ENCODE assay signal across 13 cellular contexts in the genomic region with DNA sequence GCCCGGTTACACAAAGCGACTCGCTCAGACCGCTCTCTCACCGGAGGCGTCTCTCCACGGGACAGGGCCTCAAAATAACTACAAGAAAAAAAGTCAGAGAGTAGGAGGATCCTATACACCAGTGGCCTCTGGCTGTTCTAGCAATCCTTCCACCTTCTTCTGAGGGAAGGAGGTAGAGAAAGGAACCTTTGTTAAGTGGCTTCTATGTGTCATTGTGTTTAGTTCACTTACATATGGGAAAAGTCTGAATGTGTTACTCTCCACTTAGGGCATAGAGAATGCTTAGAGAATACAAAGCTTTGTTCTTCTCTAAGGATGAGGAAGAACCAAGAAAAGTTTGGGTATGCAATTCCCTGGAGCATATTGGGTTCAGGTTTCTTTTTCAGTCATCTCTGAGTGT. TPM values are rescaled to one million over a fixed set of nuclear protein-coding genes. Genes with fewer than 3 reads are reported as not detected.
DNase-seq lines count a peak whose midpoint lies in the region; ATAC-seq, FAIRE-seq and TF ChIP-seq lines count a peak whose summit lies in the region.
"Not testable (repeated sequence)": the region's sequence is repeated elsewhere in the genome, so short reads cannot be mapped to it uniquely, and the experiment has no call there.
"Had no signal": no experiment of that assay in that cellular context is flagged by ENCODE, and none has a peak within 500 bp of the region (broad histone marks: within the 10 kb centered on the region; RNA-seq: fewer than 3 reads in every experiment).

No MANE protein-coding gene starts in this region.

- H4K8ac ChIP-seq in IMR-90 (ENCODE audit: low read depth in 2 of 2, low read length in 2 of 2): 0 out of 4 replicates have a peak overlapping the region, but pooled peaks of 1 of the 2 experiments have one; percentile 11

- not testable (repeated sequence) for H3K9me2 ChIP-seq in GM23248 (ENCODE audit: insufficient read depth)

- peak overlapping the region; percentile 29 for H2AFZ ChIP-seq in GM23248
- not testable (repeated sequence) for H2AFZ ChIP-seq in IMR-90 (replicated peaks; ENCODE audit: low read length, poor library complexity); astrocyte (ENCODE audit: low read depth, low read length)

- H3K9me1 ChIP-seq in IMR-90 (ENCODE audit: insufficient read depth, low read length): not testable (repeated sequence)

- H3K79me1 ChIP-seq in IMR-90 (ENCODE audit: low read depth in 1 of 2, low read length in 2 of 2): not testable (repeated sequence)

- not testable (repeated sequence) for H3K14ac ChIP-seq in IMR-90 (replicated peaks; ENCODE audit: low read depth, low read length)

- TF ChIP-seq CTCF in IMR-90 (conservative IDR thresholded peaks at IDR 0.05; ENCODE audit: low read depth, low read length); RWPE1 (conservative IDR thresholded peaks at IDR 0.05; ENCODE audit: low read depth); astrocyte (IDR thresholded peaks at IDR 0.05; ENCODE audit: insufficient read depth, low read depth, low read length); neural crest cell (conservative IDR thresholded peaks at IDR 0.05): not testable (repeated sequence)

- not testable (repeated sequence) for H2BK120ac ChIP-seq in IMR-90 (ENCODE audit: low read depth, low read length)

- in situ Hi-C loops in GM23248 (cut with MboI); IMR-90 (cut with MboI; ENCODE audit: low sequenced_read_pairs): not testable (repeated sequence)

- not testable (repeated sequence) for H2BK5ac ChIP-seq in IMR-90 (ENCODE audit: low read depth, low read length, poor library complexity, severe bottlenecking)

- H3K4me3 Mint-ChIP-seq in astrocyte (ENCODE audit: unreplicated experiment): not testable (repeated sequence)
- H3K4me3 Mint-ChIP-seq in neural crest cell: peak overlapping the region; percentile 3

- not testable (repeated sequence) for H3K4ac ChIP-seq in IMR-90 (ENCODE audit: low read depth, low read length)

- H4K20me1 ChIP-seq in GM23248 (ENCODE audit: insufficient read depth); IMR-90 (ENCODE audit: insufficient read depth, low read length); astrocyte (ENCODE audit: insufficient read depth, low read length): not testable (repeated sequence)

- H3K9me3 Mint-ChIP-seq in astrocyte (ENCODE audit: unreplicated experiment); neural crest cell: not testable (repeated sequence)

- CTCF ChIA-PET in IMR-90 (lab: Yijun Ruan, JAX): not testable (repeated sequence)
- CTCF ChIA-PET in RWPE1 (lab: Yijun Ruan, JAX): interaction anchor here (0.6 kb wide), 1 partner anchor 536 kb away, joined by 3 read pairs; no protein-coding TSS in a partner anchor

- intact Hi-C loops in IMR-90 (cut with micrococcal nuclease): not testable (repeated sequence)

- TF ChIP-seq POLR2A in IMR-90 (IDR thresholded peaks at IDR 0.05; ENCODE audit: low read depth, low read length): not testable (repeated sequence)

- H3K23ac ChIP-seq in IMR-90 (ENCODE audit: low read depth, low read length): not testable (repeated sequence)

- H2BK20ac ChIP-seq in IMR-90 (ENCODE audit: low read depth, low read length): not testable (repeated sequence)

- 0 out of 2 replicates have a peak overlapping the region, but pooled peaks have one; percentile 33 for H3K27ac ChIP-seq in GM23248
- not testable (repeated sequence) for H3K27ac ChIP-seq in IMR-90 (ENCODE audit: insufficient read depth, low read length); astrocyte (ENCODE audit: low read depth, low read length)
- peak overlapping the region; percentile 48 for H3K27ac ChIP-seq in RWPE1

- not testable (repeated sequence) for H3K56ac ChIP-seq in IMR-90 (ENCODE audit: extremely low read depth, insufficient read depth, low read length)

- H3K27me3 Mint-ChIP-seq in astrocyte (ENCODE audit: low read depth, unreplicated experiment); neural crest cell (ENCODE audit: low read depth): not testable (repeated sequence)

- H3K4me1 Mint-ChIP-seq in astrocyte (ENCODE audit: low read depth, unreplicated experiment): not testable (repeated sequence)
- peaks cover 27% of the 10 kb centered on the region for H3K4me1 Mint-ChIP-seq in neural crest cell

- DNase-seq in GM23248; IMR-90; RWPE1 (ENCODE audit: low spot score); astrocyte (ENCODE audit: low read depth); neural crest cell (ENCODE audit: low read depth, low spot score): not testable (repeated sequence)
- DNase-seq in foreskin melanocyte: peak; percentile 82

- POLR2A ChIA-PET in IMR-90 (lab: Charles Lee; ENCODE audit: unreplicated experiment); RWPE1 (lab: Yijun Ruan, JAX; ENCODE audit: low non-redundant PET): not testable (repeated sequence)

- not testable (repeated sequence) for H2AK5ac ChIP-seq in IMR-90 (ENCODE audit: low read depth, low read length)

- dilution Hi-C loops in IMR-90 (cut with HindIII; ENCODE audit: low sequenced_read_pairs, unreplicated experiment): not testable (repeated sequence)

- not testable (repeated sequence) for TF ChIP-seq RAD21 in IMR-90 (IDR thresholded peaks at IDR 0.05; ENCODE audit: low read length)

- not testable (repeated sequence) for H3F3A ChIP-seq in GM23248 (ENCODE audit: insufficient read depth)

- not testable (repeated sequence) for H3K4me3 ChIP-seq in GM23248; IMR-90 (ENCODE audit: insufficient read depth, low read depth, low read length); astrocyte (ENCODE audit: insufficient read depth, low read depth, low read length)

- ATAC-seq in IMR-90 (ENCODE audit: low read depth): not testable (repeated sequence)

- H3K4me1 ChIP-seq in GM23248 (ENCODE audit: insufficient read depth): peaks cover 13% of the 10 kb centered on the region
- H3K4me1 ChIP-seq in IMR-90 (ENCODE audit: control insufficient read depth, insufficient read depth, low read length); astrocyte (ENCODE audit: insufficient read depth, low read length): not testable (repeated sequence)

- H4K91ac ChIP-seq in IMR-90 (ENCODE audit: insufficient read depth, low read depth, low read length): not testable (repeated sequence)

- H3K27ac Mint-ChIP-seq in astrocyte (ENCODE audit: unreplicated experiment); neural crest cell (ENCODE audit: unreplicated experiment): not testable (repeated sequence)

- H3K9me3 ChIP-seq in GM23248 (ENCODE audit: low read depth); IMR-90 (ENCODE audit: control insufficient read depth, insufficient read depth, low read length); astrocyte (ENCODE audit: insufficient read depth, low read depth, low read length): not testable (repeated sequence)

- peak overlapping the region; percentile 49; the same call in 1 of the 2 replicates for H3K18ac ChIP-seq in IMR-90 (ENCODE audit: low read depth, low read length)

- H3K36me3 ChIP-seq in GM23248 (ENCODE audit: low read depth); IMR-90 (ENCODE audit: control insufficient read depth, insufficient read depth, low read length); astrocyte (ENCODE audit: insufficient read depth, low read length): not testable (repeated sequence)

- WGBS in GM23248 (ENCODE audit: low coverage in 1 of 2, low lambda C conversion rate in 2 of 2, missing lambda C conversion rate in 2 of 2), 2 experiments: 63 to 83% methylated on average over 2 to 7 of the region's 7 CpGs
- WGBS in IMR-90 (ENCODE audit: extremely low coverage in 2 of 2, insufficient read length in 1 of 2), 2 experiments: no CpG with 5 or more reads among the region's 7 CpGs

- not testable (repeated sequence) for H3K27me3 ChIP-seq in GM23248 (replicated peaks; ENCODE audit: insufficient read depth); IMR-90 (ENCODE audit: control insufficient read depth, insufficient read depth, low read length)
- peaks cover 12% of the 10 kb centered on the region for H3K27me3 ChIP-seq in astrocyte (ENCODE audit: insufficient read depth, low read length)

- not testable (repeated sequence) for H2AK9ac ChIP-seq in IMR-90 (replicated peaks; ENCODE audit: low read depth, low read length, poor library complexity)

- FAIRE-seq in astrocyte (lab: Jason Lieb, UNC): not testable (repeated sequence)

- not testable (repeated sequence) for BruUV-seq in IMR-90 (replicated peaks; lab: Mats Ljungman, UMichigan)

- not testable (repeated sequence) for H4K5ac ChIP-seq in IMR-90 (ENCODE audit: low read depth, low read length)

- H3K4me2 ChIP-seq in GM23248 (ENCODE audit: unreplicated experiment) (peak overlapping the region; percentile 51), astrocyte (ENCODE audit: low read length) (peak overlapping the region; percentile 48)
- not testable (repeated sequence) for H3K4me2 ChIP-seq in IMR-90 (ENCODE audit: low read depth, low read length)

- not testable (repeated sequence) for H3K9ac ChIP-seq in GM23248; IMR-90 (ENCODE audit: low read depth, low read length); astrocyte (ENCODE audit: low read length)

- not testable (repeated sequence) for H3K79me2 ChIP-seq in GM23248 (ENCODE audit: insufficient read depth); astrocyte (ENCODE audit: insufficient read depth, low read length)

- not testable (repeated sequence) for H2BK15ac ChIP-seq in IMR-90 (ENCODE audit: low read depth, low read length)

- H3K36me3 Mint-ChIP-seq in astrocyte (ENCODE audit: low read depth, unreplicated experiment); neural crest cell (ENCODE audit: low read depth): not testable (repeated sequence)

RNA-seq across cellular contexts. Expression of gene ROPN1, which starts 15.0 kb away (rescaled TPM):
- total RNA-seq in GM23248 (2014; rRNA removed; shearing (Covaris generic)): not detected in 2 replicates
- not detected in 2 replicates for polyA plus RNA-seq in GM23248 (2016; fragmentation: Nextera tagmentation; extraction: Ambion mirVana)
- 0.18 TPM in 1 of 2 replicates, not detected in the other for total RNA-seq in IMR-90 (2012; rRNA removed)
- polyA plus RNA-seq in IMR-90 (2012; rRNA removed): 0.03 TPM in 1 of 2 replicates, not detected in the other
- 0.08 TPM in 1 of 2 replicates, not detected in the other for polyA plus RNA-seq in IMR-90 (2012; cell fraction: cytosol; rRNA removed)
- polyA plus RNA-seq in IMR-90 (2012; cell fraction: nucleus; rRNA removed; ENCODE audit: low replicate concordance): not detected in 2 replicates
- not detected in 2 replicates for total RNA-seq in astrocyte
- total RNA-seq in neural crest cell: not detected in 2 replicates
- total RNA-seq: Calu3; CD4-positive, alpha-beta T cell; CD8-positive, alpha-beta memory T cell; Daoy; G401 had no signal
- polyA plus RNA-seq: A549; CD14-positive monocyte; CD8-positive, alpha-beta memory T cell had no signal

RNA-seq across cellular contexts. Expression of gene CCDC14, which starts 15.9 kb away (rescaled TPM):
- 39.0 and 49.3 TPM in 2 replicates for total RNA-seq in GM23248 (2014; rRNA removed; shearing (Covaris generic))
- 18.2 and 23.2 TPM in 2 replicates for polyA plus RNA-seq in GM23248 (2016; fragmentation: Nextera tagmentation; extraction: Ambion mirVana)
- 70.0 and 82.1 TPM in 2 replicates for total RNA-seq in IMR-90 (2012; rRNA removed)
- polyA plus RNA-seq in IMR-90 (2012; rRNA removed): 86.9 and 109 TPM in 2 replicates
- polyA plus RNA-seq in IMR-90 (2012; cell fraction: cytosol; rRNA removed): 11.3 and 12.7 TPM in 2 replicates
- 200 and 1,120 TPM in 2 replicates for polyA plus RNA-seq in IMR-90 (2012; cell fraction: nucleus; rRNA removed; ENCODE audit: low replicate concordance)
- total RNA-seq in astrocyte: 34.6 and 35.8 TPM in 2 replicates
- 113 and 117 TPM in 2 replicates for total RNA-seq in neural crest cell

RNA-seq across cellular contexts. Expression of gene KALRN, which starts 56.3 kb away (rescaled TPM):
- total RNA-seq in GM23248 (2014; rRNA removed; shearing (Covaris generic)): 4.0 and 16.1 TPM in 2 replicates
- 0.98 and 1.4 TPM in 2 replicates for polyA plus RNA-seq in GM23248 (2016; fragmentation: Nextera tagmentation; extraction: Ambion mirVana)
- total RNA-seq in IMR-90 (2012; rRNA removed): 4.7 and 7.7 TPM in 2 replicates
- 2.8 and 3.2 TPM in 2 replicates for polyA plus RNA-seq in IMR-90 (2012; rRNA removed)
- 2.3 and 3.5 TPM in 2 replicates for polyA plus RNA-seq in IMR-90 (2012; cell fraction: cytosol; rRNA removed)
- polyA plus RNA-seq in IMR-90 (2012; cell fraction: nucleus; rRNA removed; ENCODE audit: low replicate concordance): 5.3 and 7.1 TPM in 2 replicates
- 28.6 and 29.2 TPM in 2 replicates for total RNA-seq in astrocyte
- 40.5 and 45.4 TPM in 2 replicates for total RNA-seq in neural crest cell
- polyA plus RNA-seq: CD14-positive monocyte had no signal
